In genomic region chr18:73980289-73980979, GRCh38 we compare ENCODE assay signal across 10 cellular contexts.
DNase-seq lines count a peak whose midpoint lies in the region; ATAC-seq and TF ChIP-seq lines count a peak whose summit lies in the region.
"Had no signal": no experiment of that assay in that cellular context is flagged by ENCODE, and none has a peak within 500 bp of the region (broad histone marks: within the 10 kb centered on the region; RNA-seq: fewer than 3 reads in every experiment).

No MANE protein-coding gene starts in this region.

- intact Hi-C loops in head of caudate nucleus (cut with DNase I): no loop called here

- H3K36me3 ChIP-seq in SJCRH30: no peaks in the 10 kb centered on the region

- ATAC-seq in GM18868 (IDR thresholded peaks at IDR 0.05; ENCODE audit: unreplicated experiment) (no peak), HG02840 (IDR thresholded peaks at IDR 0.05; ENCODE audit: low FRiP score, unreplicated experiment) (no peak), HG03432 (IDR thresholded peaks at IDR 0.05; ENCODE audit: unreplicated experiment) (no peak)

- no peaks in the 10 kb centered on the region for H3K9me3 ChIP-seq in SJCRH30 (replicated peaks)

- no peak overlapping the region for H3K27ac ChIP-seq in SJCRH30
- H3K27ac ChIP-seq: coronary artery had no signal

- H3K27me3 ChIP-seq in SJCRH30: no peaks in the 10 kb centered on the region

- DNase-seq in AG10803 (ENCODE audit: low read depth) (peak; percentile 21), HFF-Myc (ENCODE audit: extremely low read depth, low read depth) (no peak), SJCRH30 (peak; percentile 4 to 38), head of caudate nucleus (peak in 27 of 42 donors; percentile 14 to 74 (median 43)), GM19238 (ENCODE audit: insufficient read length, low spot score) (no peak)
- DNase-seq: naive B cell had no signal

- no peak overlapping the region for H3K4me3 ChIP-seq in AG10803 (ENCODE audit: low read length)
- H3K4me3 ChIP-seq in HFF-Myc (replicated peaks; ENCODE audit: low read depth, low read length): no peak overlapping the region
- H3K4me3 ChIP-seq in SJCRH30: no peak overlapping the region
- H3K4me3 ChIP-seq: coronary artery had no signal

- TF ChIP-seq CTCF in AG10803 (conservative IDR thresholded peaks at IDR 0.05; ENCODE audit: low read length) (peak; percentile 56), HFF-Myc (IDR thresholded peaks at IDR 0.05; ENCODE audit: low read depth, low read length, missing control alignments) (peak; percentile 43)

- no peaks in the 10 kb centered on the region for H3K4me1 ChIP-seq in SJCRH30

Comparison
In these comparisons a context has a peak if more than half of its experiments do, and no peak if none do; other contexts are left out.
1. DNase-seq: peak in AG10803 (single experiment), SJCRH30 (2 of 2) and head of caudate nucleus (27 of 42); none in HFF-Myc (single experiment) and GM19238 (single experiment).